ENCODE assay signal across 21 cellular contexts in genomic region chr17:1803280-1803679, GRCh38. TPM values are rescaled to one million over a fixed set of nuclear protein-coding genes. Genes with fewer than 3 reads are reported as not detected.
"Had no signal": no experiment of that assay in that cellular context is flagged by ENCODE, and none has a peak within 500 bp of the region (broad histone marks: within the 10 kb centered on the region; RNA-seq: fewer than 3 reads in every experiment).

No MANE protein-coding gene starts in this region.

- H3K9me3 ChIP-seq: heart right ventricle, left lung, lower lobe of right lung, stomach, thoracic aorta, transverse colon had no signal

- H3K27me3 ChIP-seq: dorsolateral prefrontal cortex, heart right ventricle, left lung, stomach, transverse colon had no signal

- DNase-seq: caudate nucleus; cortex of kidney; dorsolateral prefrontal cortex; effector CD8-positive, alpha-beta T cell; heart right ventricle; hypothalamus; kidney glomerular epithelial cell; left lung; lower lobe of right lung; midbrain; stimulated activated CD4-positive, alpha-beta T cell treated with anti-CD3 and anti-CD28 coated beads, Interleukin-15, amount 100 ng/mL, for 24 hours; stimulated activated CD4-positive, alpha-beta T cell treated with anti-CD3 and anti-CD28 coated beads, Interleukin-1b, Interleukin-23, amount 100 ng/mL, for 48 hours; stimulated activated CD4-positive, alpha-beta T cell treated with anti-CD3 and anti-CD28 coated beads, Interleukin-4, amount 100 ng/mL, for 24 hours; stomach; substantia nigra; transverse colon had no signal

- H3K4me1 ChIP-seq: left lung, lower lobe of right lung, stomach, transverse colon had no signal

- ATAC-seq: heart right ventricle; left lung; lower lobe of right lung; natural killer cell treated with Interleukin-12 subunit alpha and Interleukin-12 subunit beta and Interleukin-15 and Interleukin-18, amount 100 ng/mL, for 72 hours; stimulated activated memory B cell treated with anti-CD40 and anti-IgM and Interleukin-4, amounts not matched to agents 10 μg/mL and 1 μg/mL and 100 μg/mL, for 72 hours had no signal

- FAIRE-seq: frontal cortex, islet of Langerhans had no signal

- H3K27ac ChIP-seq: dorsolateral prefrontal cortex, heart right ventricle, left lung, lower lobe of right lung, stomach, thoracic aorta, transverse colon had no signal

- H3K4me3 ChIP-seq: dorsolateral prefrontal cortex, heart right ventricle, left lung, lower lobe of right lung, stomach, thoracic aorta, transverse colon had no signal

RNA-seq across cellular contexts. Expression of gene SERPINF1, which starts 41.4 kb away (rescaled TPM):
- total RNA-seq: natural killer cell treated with Interleukin-12 subunit alpha and Interleukin-12 subunit beta and Interleukin-15 and Interleukin-18, amount 100 ng/mL, for 72 hours had no signal
